Comparison of ENCODE assay signal across 14 cellular contexts in the genomic region with DNA sequence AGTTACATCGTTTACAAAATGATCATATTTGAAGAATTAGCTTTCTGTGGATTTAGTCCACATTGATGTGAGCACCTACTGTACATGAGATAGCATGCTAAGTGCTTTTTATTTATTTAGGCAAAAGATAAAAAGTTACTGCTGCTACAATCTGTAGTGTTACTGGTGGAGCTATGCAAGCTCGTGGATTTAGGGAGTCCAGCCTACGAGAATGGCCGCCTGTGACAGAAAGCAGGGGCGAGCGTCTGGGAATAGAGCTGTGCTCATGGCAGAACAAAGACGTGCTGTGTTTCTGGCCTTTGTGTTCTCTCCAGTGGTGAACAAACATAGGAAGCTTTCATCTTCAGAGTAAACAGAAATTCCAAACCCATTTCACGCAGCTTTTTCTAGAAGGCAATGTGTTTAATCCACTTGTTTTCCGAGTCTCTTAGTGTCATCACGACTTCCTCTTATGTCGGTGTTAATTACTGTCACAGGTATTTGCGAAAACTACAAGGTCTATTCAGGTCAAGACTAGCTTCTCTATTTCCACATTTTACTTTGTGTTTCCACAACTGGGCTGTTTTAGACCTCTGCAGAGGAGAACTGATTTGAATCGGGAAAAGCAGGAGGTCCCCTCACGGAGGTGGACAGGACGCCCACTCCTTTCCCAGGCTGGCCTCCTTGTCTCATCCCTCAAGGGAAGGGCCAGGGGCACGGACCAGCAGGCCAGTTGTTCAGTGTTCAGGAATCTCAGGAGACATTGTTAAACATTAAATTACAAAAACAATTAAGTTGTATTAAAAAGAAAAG.
DNase-seq lines count a peak whose midpoint lies in the region; TF ChIP-seq lines count a peak whose summit lies in the region.
"Had no signal": no experiment of that assay in that cellular context is flagged by ENCODE, and none has a peak within 500 bp of the region (broad histone marks: within the 10 kb centered on the region; RNA-seq: fewer than 3 reads in every experiment).

No MANE protein-coding gene starts in this region.

- H3K36me3 Mint-ChIP-seq in neural progenitor cell = peaks cover 22% of the 10 kb centered on the region
- no peaks in the 10 kb centered on the region for H3K36me3 Mint-ChIP-seq in activated naive CD4-positive, alpha-beta T cell treated with anti-CD3 and anti-CD28 coated beads, Interleukin-2, amount 10 ng/mL, durations not matched to agents 7 days and 5 days

- peak overlapping the region; percentile 100 for H3K27ac ChIP-seq in cingulate gyrus (ENCODE audit: low read depth, low read length)
- H3K27ac ChIP-seq in neural progenitor cell = peak overlapping the region; percentile 86
- H3K27ac ChIP-seq in ovary = no peak overlapping the region

- CTCF ChIA-PET in activated naive CD4-positive, alpha-beta T cell treated with anti-CD3 and anti-CD28 coated beads, Interleukin-2, amount 10 ng/mL, durations not matched to agents 7 days and 5 days (lab: Charles Lee) = no interaction called here

- H3K36me3 ChIP-seq in neural progenitor cell (no peaks in the 10 kb centered on the region), ovary (no peaks in the 10 kb centered on the region), MG63 (no peaks in the 10 kb centered on the region)
- H3K36me3 ChIP-seq: heart left ventricle had no signal

- H3K27me3 ChIP-seq in neural progenitor cell (no peaks in the 10 kb centered on the region), ovary (no peaks in the 10 kb centered on the region), MG63 (no peaks in the 10 kb centered on the region)
- H3K27me3 ChIP-seq: heart left ventricle had no signal

- intact Hi-C loops in ovary (cut with DNase I) = no loop called here

- 89 to 93% (median 90%) methylated on average over 16 of the region's 16 CpGs for WGBS in ovary, 3 donors

- no peak for TF ChIP-seq CTCF in neural progenitor cell (IDR thresholded peaks at IDR 0.05)
- TF ChIP-seq CTCF in ovary (IDR thresholded peaks at IDR 0.05) = no peak

- H3K4me3 Mint-ChIP-seq in neural progenitor cell = peak overlapping the region; percentile 70
- no peak overlapping the region for H3K4me3 Mint-ChIP-seq in activated naive CD4-positive, alpha-beta T cell treated with anti-CD3 and anti-CD28 coated beads, Interleukin-2, amount 10 ng/mL, durations not matched to agents 7 days and 5 days

- H3K9ac ChIP-seq in neural progenitor cell = no peak overlapping the region

- TF ChIP-seq POLR2A in ovary (IDR thresholded peaks at IDR 0.05) = no peak

- peaks cover 22% of the 10 kb centered on the region for H3K4me1 ChIP-seq in neural progenitor cell
- H3K4me1 ChIP-seq in ovary (ENCODE audit: insufficient read depth) = peaks cover 2% of the 10 kb centered on the region

- DNase-seq in COLO668 (lab: John Stamatoyannopoulos, UW; ENCODE audit: unreplicated experiment) (peak; percentile 70), NCI-H2081 (lab: John Stamatoyannopoulos, UW) (peak; percentile 72 to 87), neural progenitor cell (ENCODE audit: low spot score) (peak; percentile 77), ovary (no peak), MG63 (no peak)
- no peak for DNase-seq in activated naive CD4-positive, alpha-beta T cell treated with anti-CD3 and anti-CD28 coated beads, Interleukin-2, amount 10 ng/mL, durations not matched to agents 7 days and 5 days
- DNase-seq in activated naive CD4-positive, alpha-beta T cell treated with Interleukin-2 at 50 U/mL for 16 hours = no peak
- DNase-seq: activated CD4-positive, alpha-beta T cell treated with anti-CD3 and anti-CD28 coated beads for 48 hours; activated gamma-delta T cell; EL; SW 1271 had no signal

- TF ChIP-seq EP300 in ovary (IDR thresholded peaks at IDR 0.05) = no peak

- peaks cover 3% of the 10 kb centered on the region for H3K27me3 Mint-ChIP-seq in neural progenitor cell (ENCODE audit: insufficient read depth, low read depth)
- no peaks in the 10 kb centered on the region for H3K27me3 Mint-ChIP-seq in activated naive CD4-positive, alpha-beta T cell treated with anti-CD3 and anti-CD28 coated beads, Interleukin-2, amount 10 ng/mL, durations not matched to agents 7 days and 5 days
- H3K27me3 Mint-ChIP-seq: IgD-negative memory B cell had no signal

- H3K4me3 ChIP-seq in neural progenitor cell (no peak overlapping the region), ovary (no peak overlapping the region), MG63 (no peak overlapping the region)
- H3K4me3 ChIP-seq: heart left ventricle had no signal

- H3K9me3 Mint-ChIP-seq in neural progenitor cell = peaks cover 9% of the 10 kb centered on the region
- no peaks in the 10 kb centered on the region for H3K9me3 Mint-ChIP-seq in activated naive CD4-positive, alpha-beta T cell treated with anti-CD3 and anti-CD28 coated beads, Interleukin-2, amount 10 ng/mL, durations not matched to agents 7 days and 5 days
- H3K9me3 Mint-ChIP-seq: IgD-negative memory B cell had no signal

- no peak overlapping the region for H2AFZ ChIP-seq in neural progenitor cell (replicated peaks)

- peaks cover 15% of the 10 kb centered on the region for H3F3A ChIP-seq in neural progenitor cell (ENCODE audit: low read depth)

- H3K9me3 ChIP-seq in neural progenitor cell (ENCODE audit: low read depth) = no peaks in the 10 kb centered on the region
- no peaks in the 10 kb centered on the region for H3K9me3 ChIP-seq in ovary
- no peaks in the 10 kb centered on the region for H3K9me3 ChIP-seq in MG63
- H3K9me3 ChIP-seq: heart left ventricle had no signal

- H4K20me1 ChIP-seq in neural progenitor cell (ENCODE audit: low read depth) = peaks cover 8% of the 10 kb centered on the region

- peak overlapping the region; percentile 47 for H3K4me2 ChIP-seq in neural progenitor cell

- peaks cover 32% of the 10 kb centered on the region for H3K79me2 ChIP-seq in neural progenitor cell (ENCODE audit: low read depth)

- H3K4me1 Mint-ChIP-seq in neural progenitor cell = peaks cover 47% of the 10 kb centered on the region
- H3K4me1 Mint-ChIP-seq in activated naive CD4-positive, alpha-beta T cell treated with anti-CD3 and anti-CD28 coated beads, Interleukin-2, amount 10 ng/mL, durations not matched to agents 7 days and 5 days = peaks cover 21% of the 10 kb centered on the region

- H3K27ac Mint-ChIP-seq in neural progenitor cell = peak overlapping the region; percentile 89
- H3K27ac Mint-ChIP-seq in activated naive CD4-positive, alpha-beta T cell treated with anti-CD3 and anti-CD28 coated beads, Interleukin-2, amount 10 ng/mL, durations not matched to agents 7 days and 5 days = no peak overlapping the region
- H3K27ac Mint-ChIP-seq: IgD-negative memory B cell had no signal

Comparison
In these comparisons a context has a peak if more than half of its experiments do, and no peak if none do; other contexts are left out.
1. DNase-seq: peak in COLO668 (single experiment), NCI-H2081 (2 of 2) and neural progenitor cell (single experiment); none in activated naive CD4-positive, alpha-beta T cell treated with anti-CD3 and anti-CD28 coated beads, Interleukin-2, amount 10 ng/mL, durations not matched to agents 7 days and 5 days (single experiment), ovary (0 of 5), MG63 (single experiment) and activated naive CD4-positive, alpha-beta T cell treated with Interleukin-2 at 50 U/mL for 16 hours (single experiment).
2. H3K27ac ChIP-seq: peak in cingulate gyrus (single experiment) and neural progenitor cell (single experiment); none in ovary (0 of 2).